ENCODE assay signal across 18 cellular contexts in the genomic region with DNA sequence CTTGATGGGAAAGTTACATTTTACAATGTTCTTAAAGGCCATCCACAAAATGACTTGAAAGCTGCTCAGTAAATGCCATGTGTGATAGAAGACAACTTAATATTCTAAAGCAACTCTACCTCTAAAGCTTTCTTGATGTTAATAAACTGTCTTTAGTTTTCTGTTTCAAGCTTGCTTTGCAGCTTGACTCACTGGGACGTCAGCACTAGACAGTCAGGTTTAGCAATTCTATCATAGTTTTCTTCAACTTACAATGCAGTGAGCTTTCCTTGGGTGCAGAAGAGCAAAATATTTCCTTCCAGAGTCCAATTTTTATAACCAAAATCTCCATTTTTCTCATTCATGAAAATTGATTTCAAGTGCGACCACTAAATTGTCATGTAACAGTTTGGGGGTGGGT.
DNase-seq lines count a peak whose midpoint lies in the region; ATAC-seq, FAIRE-seq and TF ChIP-seq lines count a peak whose summit lies in the region.
"Had no signal": no experiment of that assay in that cellular context is flagged by ENCODE, and none has a peak within 500 bp of the region (broad histone marks: within the 10 kb centered on the region; RNA-seq: fewer than 3 reads in every experiment).

No MANE protein-coding gene starts in this region.

- H4K20me1 ChIP-seq in astrocyte (ENCODE audit: insufficient read depth, low read length) = no peaks in the 10 kb centered on the region

- peak; percentile 20 for FAIRE-seq in astrocyte (lab: Jason Lieb, UNC)
- FAIRE-seq: A204.1, GM12878, H1 had no signal

- no peaks in the 10 kb centered on the region for H3K9me3 ChIP-seq in astrocyte (ENCODE audit: insufficient read depth, low read depth, low read length)
- H3K9me3 ChIP-seq: Caco-2 had no signal

- TF ChIP-seq CTCF in AG10803 (conservative IDR thresholded peaks at IDR 0.05; ENCODE audit: low read length) (no peak), astrocyte (IDR thresholded peaks at IDR 0.05; ENCODE audit: insufficient read depth, low read depth, low read length) (no peak), fibroblast of mammary gland (conservative IDR thresholded peaks at IDR 0.05; ENCODE audit: control insufficient read depth, insufficient read depth, low read depth, low read length) (no peak)

- no peak overlapping the region for H2AFZ ChIP-seq in astrocyte (ENCODE audit: low read depth, low read length)

- no peaks in the 10 kb centered on the region for H3K36me3 ChIP-seq in astrocyte (ENCODE audit: insufficient read depth, low read length)

- no peak overlapping the region for H3K4me2 ChIP-seq in astrocyte (ENCODE audit: low read length)

- no peaks in the 10 kb centered on the region for H3K27me3 ChIP-seq in astrocyte (ENCODE audit: insufficient read depth, low read length)

- H3K36me3 Mint-ChIP-seq in astrocyte (ENCODE audit: low read depth, unreplicated experiment) = no peaks in the 10 kb centered on the region
- H3K36me3 Mint-ChIP-seq: CD4-positive, alpha-beta memory T cell had no signal

- no peak overlapping the region for H3K4me3 Mint-ChIP-seq in astrocyte (ENCODE audit: unreplicated experiment)
- H3K4me3 Mint-ChIP-seq: CD4-positive, alpha-beta memory T cell had no signal

- no peak overlapping the region for H3K27ac Mint-ChIP-seq in astrocyte (ENCODE audit: unreplicated experiment)
- H3K27ac Mint-ChIP-seq: CD4-positive, alpha-beta memory T cell had no signal

- intact Hi-C loops in left colon (cut with DNase I, micrococcal nuclease) = no loop called here

- H3K4me1 ChIP-seq in astrocyte (ENCODE audit: insufficient read depth, low read length) = no peaks in the 10 kb centered on the region
- H3K4me1 ChIP-seq: Caco-2 had no signal

- no peak overlapping the region for H3K9ac ChIP-seq in astrocyte (ENCODE audit: low read length)

- no peaks in the 10 kb centered on the region for H3K9me3 Mint-ChIP-seq in astrocyte (ENCODE audit: unreplicated experiment)

- no peaks in the 10 kb centered on the region for H3K4me1 Mint-ChIP-seq in astrocyte (ENCODE audit: low read depth, unreplicated experiment)
- H3K4me1 Mint-ChIP-seq: CD4-positive, alpha-beta memory T cell had no signal

- H3K27ac ChIP-seq in astrocyte (ENCODE audit: low read depth, low read length) = no peak overlapping the region

- ATAC-seq in left colon = no peak
- ATAC-seq: GM12878 had no signal

- DNase-seq in AG10803 (ENCODE audit: low read depth) = peak; percentile 15
- DNase-seq in astrocyte (ENCODE audit: low read depth) = no peak
- DNase-seq in fibroblast of mammary gland (ENCODE audit: low read depth) = peak; percentile 6
- DNase-seq in left colon = no peak
- no peak for DNase-seq in DMS153 (lab: John Stamatoyannopoulos, UW)
- no peak for DNase-seq in NCI-H1105 treated with DMSO at 0.1 percent for 48 hours (lab: John Stamatoyannopoulos, UW)
- DNase-seq in SIG-M5 (lab: John Stamatoyannopoulos, UW) = no peak
- DNase-seq: C1 segment of cervical spinal cord; Caco-2; CD4-positive, alpha-beta memory T cell; DMS79; EL; GDM1; H7; HCEC 1CT had no signal

- H3K27me3 Mint-ChIP-seq in astrocyte (ENCODE audit: low read depth, unreplicated experiment) = no peaks in the 10 kb centered on the region

- no peaks in the 10 kb centered on the region for H3K79me2 ChIP-seq in astrocyte (ENCODE audit: insufficient read depth, low read length)

- H3K4me3 ChIP-seq in AG10803 (ENCODE audit: low read length) (no peak overlapping the region), astrocyte (ENCODE audit: insufficient read depth, low read depth, low read length) (no peak overlapping the region), fibroblast of mammary gland (ENCODE audit: control insufficient read depth, low read depth, low read length) (no peak overlapping the region)
- H3K4me3 ChIP-seq: GM12878 had no signal

Comparison
In these comparisons a context has a peak if more than half of its experiments do, and no peak if none do; other contexts are left out.
1. DNase-seq: peak in AG10803 (single experiment) and fibroblast of mammary gland (single experiment); none in astrocyte (single experiment), left colon (0 of 2), DMS153 (single experiment), NCI-H1105 treated with DMSO at 0.1 percent for 48 hours (single experiment) and SIG-M5 (single experiment).